ENCODE assay signal across 29 cellular contexts in genomic region chr11:68289456-68289855, GRCh38.
"Had no signal": no experiment of that assay in that cellular context is flagged by ENCODE, and none has a peak within 500 bp of the region (broad histone marks: within the 10 kb centered on the region; RNA-seq: fewer than 3 reads in every experiment).

No MANE protein-coding gene starts in this region.

- H3K4me3 ChIP-seq: colonic mucosa, coronary artery, dorsolateral prefrontal cortex, esophagus muscularis mucosa, esophagus squamous epithelium, gastrocnemius medialis, gastroesophageal sphincter, heart left ventricle, heart right ventricle, hepatocyte had no signal

- H3K27me3 ChIP-seq: colonic mucosa, dorsolateral prefrontal cortex, esophagus muscularis mucosa, esophagus squamous epithelium, gastrocnemius medialis, gastroesophageal sphincter, heart left ventricle, heart right ventricle, hepatocyte had no signal

- H3K4me2 ChIP-seq: hepatocyte had no signal

- H3K27ac ChIP-seq: colonic mucosa, coronary artery, dorsolateral prefrontal cortex, epithelial cell of prostate, esophagus muscularis mucosa, esophagus squamous epithelium, foreskin keratinocyte, gastrocnemius medialis, gastroesophageal sphincter, heart left ventricle, heart right ventricle, hepatocyte had no signal

- FAIRE-seq: colon, endometrium, endothelial cell of umbilical vein, frontal cortex had no signal

- DNase-seq: colonic mucosa; cortex of kidney; dermis blood vessel endothelial cell; dorsolateral prefrontal cortex; effector CD4-positive, alpha-beta T cell; effector CD8-positive, alpha-beta T cell; effector memory CD4-positive, alpha-beta T cell; effector memory CD8-positive, alpha-beta T cell; endodermal cell; erythroblast; esophagus squamous epithelium; foreskin fibroblast; foreskin keratinocyte; foreskin melanocyte; gastrocnemius medialis; glutamatergic neuron; head of caudate nucleus; heart left ventricle; heart right ventricle had no signal

- H2AFZ ChIP-seq: hepatocyte had no signal

- ATAC-seq: effector memory CD8-positive, alpha-beta T cell; esophagus mucosa; foreskin keratinocyte; gastrocnemius medialis; gastroesophageal sphincter; heart left ventricle; heart right ventricle had no signal

- H3K4me1 ChIP-seq: colonic mucosa, esophagus muscularis mucosa, foreskin keratinocyte, gastrocnemius medialis, gastroesophageal sphincter had no signal

- H3K9me3 ChIP-seq: colonic mucosa, esophagus muscularis mucosa, esophagus squamous epithelium, gastrocnemius medialis, gastroesophageal sphincter had no signal

- H3K79me2 ChIP-seq: hepatocyte had no signal

- H3K36me3 ChIP-seq: colonic mucosa, esophagus muscularis mucosa, esophagus squamous epithelium, gastrocnemius medialis, gastroesophageal sphincter, heart left ventricle, heart right ventricle had no signal
